ENCODE assay signal across 13 cellular contexts in the genomic region with DNA sequence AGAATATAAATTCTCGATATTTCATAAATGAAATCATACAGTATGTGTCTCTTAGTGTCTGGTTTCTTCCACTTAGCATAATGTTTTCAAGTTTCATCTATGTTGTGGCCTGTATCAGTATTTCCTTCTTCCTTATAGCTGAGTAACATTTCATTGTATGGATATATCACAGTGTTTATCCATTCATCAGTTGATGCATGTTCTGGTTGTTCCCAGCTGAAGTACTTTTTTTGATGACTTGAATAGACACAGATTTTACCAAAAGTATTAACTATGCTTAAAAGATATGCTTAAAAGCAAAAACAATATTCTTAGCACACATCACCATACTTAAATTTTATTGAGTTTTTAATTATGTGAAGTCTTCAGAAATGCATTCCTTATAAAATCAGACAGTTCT.
"Had no signal": no experiment of that assay in that cellular context is flagged by ENCODE, and none has a peak within 500 bp of the region (broad histone marks: within the 10 kb centered on the region; RNA-seq: fewer than 3 reads in every experiment).

No MANE protein-coding gene starts in this region.

- H3K9me3 ChIP-seq: esophagus muscularis mucosa, neutrophil, right atrium auricular region, SK-N-SH had no signal

- ATAC-seq: activated naive CD4-positive, alpha-beta T cell treated with anti-CD3 and anti-CD28 coated beads, Interleukin-2, amount 50 U/mL, for 72 hours; WTC11 had no signal

- H3K27me3 ChIP-seq: esophagus muscularis mucosa, neutrophil, right atrium auricular region had no signal

- H3K27ac ChIP-seq: esophagus muscularis mucosa, neutrophil, right atrium auricular region, skin epidermis had no signal

- H3K36me3 Mint-ChIP-seq: WTC11 had no signal

- DNase-seq: activated CD4-positive, alpha-beta T cell treated with anti-CD3 and anti-CD28 coated beads, Interleukin-2, amount 50 U/mL, for 1 hour; anterior cingulate cortex; glutamatergic neuron; posterior cingulate gyrus; SK-N-SH; stimulated activated CD4-positive, alpha-beta T cell treated with anti-CD3 and anti-CD28 coated beads, Interleukin-4, amount 100 ng/mL, for 4 hours had no signal

- H3K9me2 ChIP-seq: SK-N-SH had no signal

- H3K4me3 ChIP-seq: esophagus muscularis mucosa, right atrium auricular region, skin epidermis had no signal

- H3K4me2 ChIP-seq: SK-N-SH had no signal

- H3K36me3 ChIP-seq: neutrophil, right atrium auricular region had no signal

- H3K27ac Mint-ChIP-seq: activated naive CD4-positive, alpha-beta T cell treated with anti-CD3 and anti-CD28 coated beads, Interleukin-2, amount 50 U/mL, for 72 hours; T-helper 1 cell treated with Interleukin-12 subunit alpha and Interleukin-12 subunit beta and Interleukin-4 antibody, amounts not matched to agents 30 μg/mL and 1 μg/mL, for 36 hours; WTC11 had no signal

- H3K9me3 Mint-ChIP-seq: activated naive CD4-positive, alpha-beta T cell treated with anti-CD3 and anti-CD28 coated beads, Interleukin-2, amount 50 U/mL, for 72 hours; T-helper 1 cell treated with Interleukin-12 subunit alpha and Interleukin-12 subunit beta and Interleukin-4 antibody, amounts not matched to agents 30 μg/mL and 1 μg/mL, for 36 hours; WTC11 had no signal

- H3K9ac ChIP-seq: SK-N-SH had no signal

- H3K4me3 Mint-ChIP-seq: T-helper 1 cell treated with Interleukin-12 subunit alpha and Interleukin-12 subunit beta and Interleukin-4 antibody, amounts not matched to agents 30 μg/mL and 1 μg/mL, for 36 hours; WTC11 had no signal
